12 cellular contexts compared by ENCODE assay signal in the genomic region with DNA sequence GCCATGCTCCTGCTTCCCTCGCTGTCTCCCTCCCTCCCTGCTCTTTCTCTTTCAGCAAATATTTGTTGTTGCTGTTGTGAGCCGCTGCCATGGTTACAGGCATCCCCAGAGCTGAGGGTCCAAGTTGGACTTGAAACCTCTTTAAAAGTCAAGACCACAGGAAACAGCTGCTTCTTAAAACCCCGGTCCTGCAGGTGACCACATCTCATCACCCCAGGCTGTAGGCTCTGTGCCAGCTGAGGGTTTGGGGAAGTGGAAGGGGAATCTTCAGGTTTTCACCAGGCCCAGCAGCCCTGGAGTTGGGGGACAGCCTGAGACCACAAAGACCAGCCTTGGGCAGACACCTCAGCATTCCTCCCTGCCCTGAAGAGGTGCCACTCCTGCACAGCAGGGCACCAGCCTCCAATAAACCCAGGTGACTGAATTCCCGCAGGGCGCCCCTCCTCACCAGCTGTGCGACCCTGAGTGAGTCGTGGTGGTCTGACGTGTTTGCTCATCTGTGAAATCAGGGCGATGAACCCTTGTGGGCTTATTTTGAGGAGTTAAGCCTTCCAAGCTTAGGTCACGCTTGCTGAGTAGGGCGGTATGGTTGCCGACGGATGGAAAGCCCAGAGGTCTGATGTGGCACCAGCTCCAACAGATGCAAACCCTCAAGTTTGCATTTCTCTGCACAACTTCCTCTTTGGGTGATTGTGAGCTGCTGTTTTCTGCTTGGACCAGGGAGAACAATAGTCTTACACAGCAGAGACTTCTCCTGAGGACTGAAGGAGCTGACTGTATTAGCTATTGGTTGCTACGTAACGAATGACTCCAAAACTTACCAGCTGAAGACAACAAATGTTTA. TPM values are rescaled to one million over a fixed set of nuclear protein-coding genes. Genes with fewer than 3 reads are reported as not detected.
DNase-seq lines count a peak whose midpoint lies in the region; ATAC-seq and TF ChIP-seq lines count a peak whose summit lies in the region.
"Had no signal": no experiment of that assay in that cellular context is flagged by ENCODE, and none has a peak within 500 bp of the region (broad histone marks: within the 10 kb centered on the region; RNA-seq: fewer than 3 reads in every experiment).

No MANE protein-coding gene starts in this region.

- no peaks in the 10 kb centered on the region for H3K36me3 Mint-ChIP-seq in Calu3 (ENCODE audit: insufficient read depth, unreplicated experiment)

- H3K27ac Mint-ChIP-seq in Calu3 (ENCODE audit: unreplicated experiment) = no peak overlapping the region
- H3K27ac Mint-ChIP-seq: dendritic cell treated with granulocyte-macrophage colony-stimulating factor and Interleukin-4, amounts not matched to agents 40 ng/mL and 50 ng/mL, for 4 days had no signal

- H3K4me3 ChIP-seq in OCI-LY7 (ENCODE audit: low read depth, low read length, poor library complexity, severe bottlenecking) = peak overlapping the region; percentile 60
- H3K4me3 ChIP-seq: SK-N-MC, tibial artery had no signal

- no peak for TF ChIP-seq CTCF in OCI-LY7 (conservative IDR thresholded peaks at IDR 0.05; ENCODE audit: low read length)
- TF ChIP-seq CTCF in Calu3 (IDR thresholded peaks at IDR 0.05; ENCODE audit: unreplicated experiment) = no peak

- H3K27ac ChIP-seq in OCI-LY7 (ENCODE audit: low read depth, low read length, poor library complexity, severe bottlenecking) = peak overlapping the region; percentile 99
- H3K27ac ChIP-seq: SK-N-MC, tibial artery had no signal

- H4K20me1 ChIP-seq in OCI-LY7 (ENCODE audit: insufficient read depth, low read length) = no peaks in the 10 kb centered on the region

- no TSS peak for BruUV-seq in OCI-LY7 (replicated peaks; lab: Mats Ljungman, UMichigan)
- no TSS peak for BruUV-seq in Calu3 (replicated peaks; lab: Mats Ljungman, UMichigan)

- ATAC-seq in GM19351 (IDR thresholded peaks at IDR 0.05; ENCODE audit: unreplicated experiment) = peak; percentile 74
- peak; percentile 70 for ATAC-seq in HG03103 (IDR thresholded peaks at IDR 0.05; ENCODE audit: low read depth, unreplicated experiment)

- POLR2A ChIA-PET in OCI-LY7 (lab: Charles Lee) = interaction anchor here (0.5 to 1.6 kb wide), 6 partner anchors 9 to 123 kb away, joined by 3 to 8 read pairs (median 4); no protein-coding TSS in a partner anchor

- H2AFZ ChIP-seq in OCI-LY7 (ENCODE audit: low read length) = peak overlapping the region; percentile 15; the same call in 1 of the 2 replicates

- H3K4me2 ChIP-seq in OCI-LY7 (ENCODE audit: low read length) = peak overlapping the region; percentile 84

- H3K4me1 ChIP-seq in OCI-LY7 (ENCODE audit: insufficient read depth, low read length, poor library complexity, severe bottlenecking) = peaks cover 65% of the 10 kb centered on the region
- H3K4me1 ChIP-seq: tibial artery had no signal

- peaks cover 10% of the 10 kb centered on the region; the same call in 1 of the 2 replicates for H3K36me3 ChIP-seq in OCI-LY7 (ENCODE audit: insufficient read depth, low read length)
- H3K36me3 ChIP-seq: tibial artery had no signal

- H3K4me1 Mint-ChIP-seq in Calu3 (ENCODE audit: low read depth, unreplicated experiment) = no peaks in the 10 kb centered on the region

- H3K9me2 ChIP-seq in OCI-LY7 (ENCODE audit: insufficient read depth, low read length) = no peaks in the 10 kb centered on the region

- DNase-seq in COLO668 (lab: John Stamatoyannopoulos, UW; ENCODE audit: unreplicated experiment) (peak; percentile 4), OCI-LY7 (ENCODE audit: low spot score) (peak; percentile 96), posterior vena cava (ENCODE audit: low spot score) (no peak), NCI-H774 (lab: John Stamatoyannopoulos, UW) (no peak), Calu3 (no peak)
- no peak for DNase-seq in activated CD4-positive, alpha-beta T cell treated with anti-CD3 and anti-CD28 coated beads for 4 hours

- no peak overlapping the region for H3K4me3 Mint-ChIP-seq in Calu3 (ENCODE audit: low read depth, unreplicated experiment)
- H3K4me3 Mint-ChIP-seq: dendritic cell treated with granulocyte-macrophage colony-stimulating factor and Interleukin-4, amounts not matched to agents 40 ng/mL and 50 ng/mL, for 4 days; neural crest cell had no signal

- peaks cover 25% of the 10 kb centered on the region for H3K27me3 Mint-ChIP-seq in Calu3 (ENCODE audit: unreplicated experiment)
- H3K27me3 Mint-ChIP-seq: dendritic cell treated with granulocyte-macrophage colony-stimulating factor and Interleukin-4, amounts not matched to agents 40 ng/mL and 50 ng/mL, for 4 days had no signal

- H3K79me2 ChIP-seq in OCI-LY7 (ENCODE audit: insufficient read depth, low read depth, low read length) = no peaks in the 10 kb centered on the region

- CTCF ChIA-PET in OCI-LY7 (lab: Charles Lee; ENCODE audit: unreplicated experiment) = interaction anchor here (0.9 to 1.3 kb wide), 2 partner anchors 9 to 57 kb away, joined by 4 to 5 read pairs; no protein-coding TSS in a partner anchor
- CTCF ChIA-PET in Calu3 (lab: Charles Lee) = no interaction called here

- intact Hi-C loops in OCI-LY7 (cut with micrococcal nuclease; ENCODE audit: unreplicated experiment) = loop anchor here (1.0 to 10.0 kb wide), 5 partner anchors 40 to 237 kb away; no protein-coding TSS in a partner anchor
- intact Hi-C loops in posterior vena cava (cut with DNase I) = no loop called here
- intact Hi-C loops in Calu3 (cut with micrococcal nuclease; ENCODE audit: unreplicated experiment) = no loop called here

- H3K9me3 ChIP-seq in OCI-LY7 (ENCODE audit: low read length) = peaks cover 21% of the 10 kb centered on the region

- H3K9me3 Mint-ChIP-seq in Calu3 (ENCODE audit: low read depth, unreplicated experiment) = no peaks in the 10 kb centered on the region

RNA-seq across cellular contexts. Expression of gene NPTX2, which starts 24.8 kb away (rescaled TPM):
- not detected in 2 replicates for total RNA-seq in OCI-LY7 (2014; rRNA removed; shearing (Covaris generic))
- not detected in 2 replicates for total RNA-seq in OCI-LY7 (2022)
- 1 to 10 TPM; 1.8 to 3.3 TPM for total RNA-seq in posterior vena cava
- not detected in 2 replicates for total RNA-seq in Calu3 (2022)

Comparison
In these comparisons a context has a peak if more than half of its experiments do, and no peak if none do; other contexts are left out.
1. DNase-seq: peak in COLO668 (single experiment) and OCI-LY7 (single experiment); none in posterior vena cava (single experiment), NCI-H774 (single experiment), activated CD4-positive, alpha-beta T cell treated with anti-CD3 and anti-CD28 coated beads for 4 hours (0 of 2) and Calu3 (single experiment).